In the genomic region with DNA sequence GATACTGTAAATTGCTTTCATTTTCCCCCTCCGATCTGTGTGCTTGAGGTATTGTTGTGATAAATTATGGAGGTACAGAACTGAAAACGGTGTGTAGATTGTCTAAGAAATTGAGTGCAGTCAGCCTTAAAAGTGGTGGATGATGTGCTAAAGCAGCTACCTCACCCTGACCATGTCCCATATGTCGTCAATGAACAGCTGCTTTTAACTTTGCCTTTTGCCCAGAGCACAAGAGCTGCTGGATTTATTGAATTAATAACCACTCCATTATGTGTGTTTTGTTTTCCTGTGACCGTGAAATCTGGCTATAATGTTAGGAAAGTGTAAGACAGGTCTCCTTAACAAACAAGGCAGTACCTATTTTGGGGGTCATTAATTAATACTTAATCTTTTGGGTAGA, we compare ENCODE assay signal across 19 cellular contexts.
"Had no signal": no experiment of that assay in that cellular context is flagged by ENCODE, and none has a peak within 500 bp of the region (broad histone marks: within the 10 kb centered on the region; RNA-seq: fewer than 3 reads in every experiment).

No MANE protein-coding gene starts in this region.

- DNase-seq: activated CD4-positive, alpha-beta memory T cell treated with anti-CD3 and anti-CD28 coated beads, Interleukin-2, amount 10 ng/mL, durations not matched to agents 7 days and 5 days; activated CD4-positive, alpha-beta T cell treated with anti-CD3 and anti-CD28 coated beads for 48 hours; activated CD4-positive, CD25-positive, alpha-beta regulatory T cell; activated naive CD4-positive, alpha-beta T cell treated with Interleukin-2 at 50 U/mL for 16 hours; activated naive CD8-positive, alpha-beta T cell treated with anti-CD3 and anti-CD28 coated beads, Interleukin-2, amount 10 ng/mL, durations not matched to agents 7 days and 5 days; activated T-cell treated with anti-CD3 and anti-CD28 coated beads, Interleukin-2, amount 50 U/mL, for 24 hours; colonic mucosa; endodermal cell; heart right ventricle; immature natural killer cell; mucosa of descending colon; naive thymus-derived CD8-positive, alpha-beta T cell; spleen; stimulated activated CD4-positive, alpha-beta T cell treated with anti-CD3 and anti-CD28 coated beads, Interleukin-4, amount 100 ng/mL, for 4 hours; testis; upper lobe of left lung had no signal

- H3K9me3 ChIP-seq: colonic mucosa, heart right ventricle, mucosa of descending colon, spleen, testis, upper lobe of left lung had no signal

- H3K27me3 ChIP-seq: colonic mucosa, heart right ventricle, spleen, testis, upper lobe of left lung had no signal

- H3K4me3 ChIP-seq: colonic mucosa, heart right ventricle, mucosa of descending colon, spleen, testis, upper lobe of left lung had no signal

- ATAC-seq: heart right ventricle; mucosa of descending colon; naive thymus-derived CD8-positive, alpha-beta T cell; sciatic nerve; stimulated activated memory B cell treated with anti-CD40 and anti-IgM and Interleukin-4, amounts not matched to agents 10 μg/mL and 1 μg/mL and 100 μg/mL, for 72 hours had no signal

- H3K4me1 ChIP-seq: colonic mucosa, heart right ventricle, spleen, testis, upper lobe of left lung had no signal

- H3K27ac ChIP-seq: colonic mucosa, epithelial cell of prostate, heart right ventricle, spleen, testis, upper lobe of left lung had no signal

- H3K36me3 ChIP-seq: colonic mucosa, heart right ventricle, spleen, upper lobe of left lung had no signal
